In genomic region chr1:225655509-225656258, GRCh38 we compare ENCODE assay signal across 8 cellular contexts. TPM values are rescaled to one million over a fixed set of nuclear protein-coding genes. Genes with fewer than 3 reads are reported as not detected.
DNase-seq lines count a peak whose midpoint lies in the region; ATAC-seq and TF ChIP-seq lines count a peak whose summit lies in the region.

No MANE protein-coding gene starts in this region.

- H3K4me2 ChIP-seq in fibroblast of lung (ENCODE audit: extremely low read depth, insufficient read depth, low read length), result peak overlapping the region; percentile 87

- H2AFZ ChIP-seq in fibroblast of lung (ENCODE audit: low read length), result no peak overlapping the region

- H3K9ac ChIP-seq in fibroblast of lung (ENCODE audit: insufficient read depth, low read length), result no peak overlapping the region

- no peaks in the 10 kb centered on the region for H3K9me3 Mint-ChIP-seq in stimulated activated memory B cell treated with anti-CD40 and anti-IgM and Interleukin-4, amounts not matched to agents 10 μg/mL and 1 μg/mL and 100 μg/mL, for 72 hours

- H3K27ac ChIP-seq in fibroblast of lung (ENCODE audit: insufficient read depth, low read length), result peak overlapping the region; percentile 78

- H3K27me3 ChIP-seq in fibroblast of lung (ENCODE audit: control insufficient read depth, insufficient read depth, low read length), result no peaks in the 10 kb centered on the region

- H3K4me1 Mint-ChIP-seq in stimulated activated memory B cell treated with anti-CD40 and anti-IgM and Interleukin-4, amounts not matched to agents 10 μg/mL and 1 μg/mL and 100 μg/mL, for 72 hours, result peaks cover 36% of the 10 kb centered on the region

- no peak overlapping the region for H3K27ac Mint-ChIP-seq in stimulated activated memory B cell treated with anti-CD40 and anti-IgM and Interleukin-4, amounts not matched to agents 10 μg/mL and 1 μg/mL and 100 μg/mL, for 72 hours

- H3K27me3 Mint-ChIP-seq in stimulated activated memory B cell treated with anti-CD40 and anti-IgM and Interleukin-4, amounts not matched to agents 10 μg/mL and 1 μg/mL and 100 μg/mL, for 72 hours, result peaks cover 11% of the 10 kb centered on the region

- no peak overlapping the region for H3K4me3 ChIP-seq in fibroblast of lung (replicated peaks in 1 of 4; ENCODE audit: control extremely low read depth in 1 of 4, insufficient read depth in 1 of 4, low read depth in 3 of 4, low read length in 4 of 4)

- no peaks in the 10 kb centered on the region for H3K36me3 Mint-ChIP-seq in stimulated activated memory B cell treated with anti-CD40 and anti-IgM and Interleukin-4, amounts not matched to agents 10 μg/mL and 1 μg/mL and 100 μg/mL, for 72 hours

- no peaks in the 10 kb centered on the region for H4K20me1 ChIP-seq in fibroblast of lung (ENCODE audit: control insufficient read depth, extremely low read depth, insufficient read depth, low read length)

- peaks cover 21% of the 10 kb centered on the region for H3K4me1 ChIP-seq in fibroblast of lung (ENCODE audit: control insufficient read depth, extremely low read depth, insufficient read depth, low read length)

- peaks cover 21% of the 10 kb centered on the region for H3K79me2 ChIP-seq in fibroblast of lung (ENCODE audit: control insufficient read depth, insufficient read depth, low read length)

- H3K9me3 ChIP-seq in fibroblast of lung (ENCODE audit: control insufficient read depth, insufficient read depth, low read depth, low read length), result no peaks in the 10 kb centered on the region

- no peaks in the 10 kb centered on the region for H3K36me3 ChIP-seq in fibroblast of lung (ENCODE audit: control insufficient read depth, insufficient read depth, low read length)

- H3K4me3 Mint-ChIP-seq in stimulated activated memory B cell treated with anti-CD40 and anti-IgM and Interleukin-4, amounts not matched to agents 10 μg/mL and 1 μg/mL and 100 μg/mL, for 72 hours, result no peak overlapping the region

- ATAC-seq in stimulated activated memory B cell treated with anti-CD40 and anti-IgM and Interleukin-4, amounts not matched to agents 10 μg/mL and 1 μg/mL and 100 μg/mL, for 72 hours, result no peak

- TF ChIP-seq CTCF in fibroblast of lung (conservative IDR thresholded peaks at IDR 0.05 in 1 of 2, IDR thresholded peaks at IDR 0.05 in 1 of 2; ENCODE audit: low read depth in 1 of 2, low read length in 2 of 2), result no peak

- DNase-seq in NCI-H345 (lab: John Stamatoyannopoulos, UW) (peak; percentile 16), NCI-H345 treated with DMSO at 0.1 percent for 48 hours (lab: John Stamatoyannopoulos, UW; ENCODE audit: unreplicated experiment) (no peak), RPMI7951 (ENCODE audit: low read depth) (peak; percentile 94), fibroblast of lung (ENCODE audit: low read depth in 2 of 2) (peak; percentile 99 to 100), pons (ENCODE audit: low spot score) (peak; percentile 79), NCI-H128 (lab: John Stamatoyannopoulos, UW; ENCODE audit: unreplicated experiment) (no peak), NOMO-1 (lab: John Stamatoyannopoulos, UW; ENCODE audit: unreplicated experiment in 2 of 2) (no peak)

RNA-seq across cellular contexts. Expression of gene ENAH, which starts 2.8 kb away (rescaled TPM):
- total RNA-seq in RPMI7951 (2014; rRNA removed; shearing (Covaris generic)), result 47.5 and 53.3 TPM in 2 replicates
- total RNA-seq in fibroblast of lung, result 85.0 and 93.7 TPM in 2 replicates
- polyA plus RNA-seq in fibroblast of lung, result 153 and 210 TPM in 2 replicates
- 103 and 145 TPM in 2 replicates for polyA plus RNA-seq in fibroblast of lung (2012)
- 31.8 and 38.8 TPM in 2 replicates for polyA minus RNA-seq in fibroblast of lung (ENCODE audit: low replicate concordance)

Comparison
In these comparisons a context has a peak if more than half of its experiments do, and no peak if none do; other contexts are left out.
1. DNase-seq: peak in NCI-H345 (single experiment), RPMI7951 (single experiment), fibroblast of lung (2 of 2) and pons (single experiment); none in NCI-H345 treated with DMSO at 0.1 percent for 48 hours (single experiment), NCI-H128 (single experiment) and NOMO-1 (0 of 2).